ENCODE assay signal across 9 cellular contexts in genomic region chr1:206679738-206680211, GRCh38. TPM values are rescaled to one million over a fixed set of nuclear protein-coding genes. Genes with fewer than 3 reads are reported as not detected.
A peak's percentile ranks its signal among the peaks of the same experiment; 100 is the strongest.
DNase-seq lines count a peak whose midpoint lies in the region; ATAC-seq and TF ChIP-seq lines count a peak whose summit lies in the region.
"Had no signal": no experiment of that assay in that cellular context is flagged by ENCODE, and none has a peak within 500 bp of the region (broad histone marks: within the 10 kb centered on the region; RNA-seq: fewer than 3 reads in every experiment).

No MANE protein-coding gene starts in this region.

- H3K9me3 ChIP-seq in smooth muscle cell (replicated peaks; ENCODE audit: low read depth): no peaks in the 10 kb centered on the region

- ATAC-seq in HG03045 (IDR thresholded peaks at IDR 0.05; ENCODE audit: unreplicated experiment): peak; percentile 73

- H3K27me3 ChIP-seq in smooth muscle cell (ENCODE audit: low read depth): peaks cover 13% of the 10 kb centered on the region

- H3K79me2 ChIP-seq in smooth muscle cell (ENCODE audit: low read depth): no peaks in the 10 kb centered on the region
- H3K79me2 ChIP-seq: parathyroid adenoma had no signal

- DNase-seq in activated naive CD4-positive, alpha-beta T cell treated with anti-CD3 and anti-CD28 coated beads, Interleukin-2, amount 10 ng/mL, durations not matched to agents 7 days and 5 days: no peak
- DNase-seq in activated naive CD4-positive, alpha-beta T cell treated with anti-CD3 and anti-CD28 coated beads, Interleukin-2, amount 50 U/mL, for 16 hours: no peak
- peak; percentile 89 for DNase-seq in SIG-M5 treated with dmso at 0.1 percent for 504 hours (lab: John Stamatoyannopoulos, UW; ENCODE audit: unreplicated experiment)
- DNase-seq in DMS153 (lab: John Stamatoyannopoulos, UW): no peak
- DNase-seq in T-helper 9 cell: no peak
- DNase-seq in DMS53 treated with DMSO at 0.1 percent for 48 hours (lab: John Stamatoyannopoulos, UW; ENCODE audit: unreplicated experiment): no peak
- no peak for DNase-seq in smooth muscle cell (lab: John Stamatoyannopoulos, UW; ENCODE audit: unreplicated experiment)

- no peak overlapping the region for H3K4me3 ChIP-seq in smooth muscle cell

- no peak overlapping the region for H3K4me3 Mint-ChIP-seq in activated naive CD4-positive, alpha-beta T cell treated with anti-CD3 and anti-CD28 coated beads, Interleukin-2, amount 10 ng/mL, durations not matched to agents 7 days and 5 days

- no peak overlapping the region for H3K27ac ChIP-seq in smooth muscle cell (ENCODE audit: low read depth)
- H3K27ac ChIP-seq: parathyroid adenoma had no signal

- peaks cover 38% of the 10 kb centered on the region for H3K27me3 Mint-ChIP-seq in activated naive CD4-positive, alpha-beta T cell treated with anti-CD3 and anti-CD28 coated beads, Interleukin-2, amount 10 ng/mL, durations not matched to agents 7 days and 5 days

- no peaks in the 10 kb centered on the region for H3K36me3 ChIP-seq in smooth muscle cell (ENCODE audit: low read depth)

- peaks cover 5% of the 10 kb centered on the region for H3K4me1 ChIP-seq in smooth muscle cell (ENCODE audit: low read depth)
- H3K4me1 ChIP-seq: parathyroid adenoma had no signal

- TF ChIP-seq CTCF in smooth muscle cell (IDR thresholded peaks at IDR 0.05; ENCODE audit: borderline replicate concordance, insufficient read depth, poor library complexity, severe bottlenecking): no peak

- 60% methylated on average over 5 of the region's 5 CpGs for WGBS in smooth muscle cell (ENCODE audit: low lambda C conversion rate)

- peaks cover 16% of the 10 kb centered on the region for H3K4me1 Mint-ChIP-seq in activated naive CD4-positive, alpha-beta T cell treated with anti-CD3 and anti-CD28 coated beads, Interleukin-2, amount 10 ng/mL, durations not matched to agents 7 days and 5 days

- no peaks in the 10 kb centered on the region for H3F3A ChIP-seq in smooth muscle cell (ENCODE audit: low read depth)

- peak overlapping the region; percentile 11 for H3K27ac Mint-ChIP-seq in activated naive CD4-positive, alpha-beta T cell treated with anti-CD3 and anti-CD28 coated beads, Interleukin-2, amount 10 ng/mL, durations not matched to agents 7 days and 5 days

- no peaks in the 10 kb centered on the region for H4K20me1 ChIP-seq in smooth muscle cell (ENCODE audit: low read depth)

- H3K9ac ChIP-seq in smooth muscle cell (ENCODE audit: low read depth): no peak overlapping the region
- H3K9ac ChIP-seq: parathyroid adenoma had no signal

- no peaks in the 10 kb centered on the region for H3K9me3 Mint-ChIP-seq in activated naive CD4-positive, alpha-beta T cell treated with anti-CD3 and anti-CD28 coated beads, Interleukin-2, amount 10 ng/mL, durations not matched to agents 7 days and 5 days

- CTCF ChIA-PET in activated naive CD4-positive, alpha-beta T cell treated with anti-CD3 and anti-CD28 coated beads, Interleukin-2, amount 10 ng/mL, durations not matched to agents 7 days and 5 days (lab: Charles Lee): interaction anchor here (0.8 to 1.3 kb wide), 3 partner anchors 14 to 200 kb away, joined by 3 to 5 read pairs (median 3); partner anchors contain the start of gene DYRK3

- no peak overlapping the region for H3K4me2 ChIP-seq in smooth muscle cell

- H2AFZ ChIP-seq in smooth muscle cell (ENCODE audit: low read depth): no peak overlapping the region
- H2AFZ ChIP-seq: parathyroid adenoma had no signal

- no peaks in the 10 kb centered on the region for H3K36me3 Mint-ChIP-seq in activated naive CD4-positive, alpha-beta T cell treated with anti-CD3 and anti-CD28 coated beads, Interleukin-2, amount 10 ng/mL, durations not matched to agents 7 days and 5 days

RNA-seq across cellular contexts. Expression of gene MAPKAPK2, which starts 4.9 kb away (rescaled TPM):
- 36.0 and 40.9 TPM in 2 replicates for total RNA-seq in smooth muscle cell
- 14.3 and 16.9 TPM in 2 replicates for polyA plus RNA-seq in smooth muscle cell

RNA-seq across cellular contexts. Expression of gene DYRK3, which starts 44.4 kb away (rescaled TPM):
- total RNA-seq in smooth muscle cell: 11.1 and 21.4 TPM in 2 replicates
- polyA plus RNA-seq in smooth muscle cell: 6.9 and 13.7 TPM in 2 replicates
